9 cellular contexts compared by ENCODE assay signal in the genomic region with DNA sequence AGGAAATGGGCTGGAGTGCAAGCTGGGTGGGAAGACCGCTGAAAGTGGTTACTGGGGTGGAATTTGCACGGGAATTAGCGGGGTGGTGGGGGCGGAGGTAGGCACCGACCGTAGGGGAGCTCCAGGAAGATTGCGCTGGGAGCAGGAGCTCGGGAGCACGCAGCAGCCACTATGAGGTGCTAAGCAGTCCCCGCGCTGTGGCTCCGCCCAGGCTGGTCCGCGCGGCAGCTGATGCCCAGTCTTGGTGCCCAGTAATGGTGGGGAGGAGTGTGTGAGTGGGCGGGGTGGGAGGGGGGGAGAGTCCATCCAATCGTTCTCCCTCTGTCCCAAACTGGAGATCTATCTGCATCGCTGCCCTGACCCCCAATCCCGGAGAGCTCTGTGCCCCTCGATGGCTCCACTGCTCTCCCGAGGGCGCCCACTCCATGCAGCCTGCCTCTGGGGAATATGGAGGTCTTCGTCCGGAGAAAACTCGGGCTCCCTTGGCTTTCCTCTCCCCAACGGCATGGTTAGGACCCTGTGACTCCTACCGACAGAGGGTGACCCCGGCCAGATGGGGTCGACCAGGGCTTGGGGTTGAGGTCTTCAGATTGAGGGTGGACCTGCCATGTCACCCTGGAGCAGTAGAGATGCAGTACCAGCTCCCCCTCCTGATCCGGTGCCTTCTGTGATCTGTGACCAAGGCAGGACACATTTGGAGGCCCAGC. TPM values are rescaled to one million over a fixed set of nuclear protein-coding genes. Genes with fewer than 3 reads are reported as not detected.
DNase-seq lines count a peak whose midpoint lies in the region; ATAC-seq and TF ChIP-seq lines count a peak whose summit lies in the region.
"Had no signal": no experiment of that assay in that cellular context is flagged by ENCODE, and none has a peak within 500 bp of the region (broad histone marks: within the 10 kb centered on the region; RNA-seq: fewer than 3 reads in every experiment).

No MANE protein-coding gene starts in this region.

- H3K9me3 ChIP-seq in tibial nerve = no peaks in the 10 kb centered on the region

- no peaks in the 10 kb centered on the region for H3K9me3 Mint-ChIP-seq in activated CD8-positive, alpha-beta memory T cell treated with anti-CD3 and anti-CD28 coated beads, Interleukin-2, amount 10 ng/mL, durations not matched to agents 7 days and 5 days (ENCODE audit: low read depth)
- H3K9me3 Mint-ChIP-seq in mesothelial cell of epicardium = no peaks in the 10 kb centered on the region

- peaks cover 0 to 32% (median 0%) of the 10 kb centered on the region in 3 donors for H3K36me3 ChIP-seq in tibial nerve

- H3K4me3 Mint-ChIP-seq in activated CD8-positive, alpha-beta memory T cell treated with anti-CD3 and anti-CD28 coated beads, Interleukin-2, amount 10 ng/mL, durations not matched to agents 7 days and 5 days = peak overlapping the region; percentile 78
- peak overlapping the region; percentile 83 for H3K4me3 Mint-ChIP-seq in mesothelial cell of epicardium

- no peaks in the 10 kb centered on the region for H3K27me3 ChIP-seq in tibial nerve

- CTCF ChIA-PET in activated CD8-positive, alpha-beta memory T cell treated with anti-CD3 and anti-CD28 coated beads, Interleukin-2, amount 10 ng/mL, durations not matched to agents 7 days and 5 days (lab: Charles Lee) = interaction anchor here (0.6 to 19.3 kb wide), 30 partner anchors 11 to 586 kb away, joined by 3 to 478 read pairs (median 9); partner anchors contain the start of genes DBNDD2, PIGT and SYS1
- CTCF ChIA-PET in HEK293T (lab: Yijun Ruan, JAX) = interaction anchor here (0.6 to 3.1 kb wide), 9 partner anchors 10 to 321 kb away, joined by 3 to 56 read pairs (median 4); partner anchors contain the start of gene SYS1

- no peak for ATAC-seq in activated CD8-positive, alpha-beta memory T cell treated with anti-CD3 and anti-CD28 coated beads, Interleukin-2, amount 10 ng/mL, durations not matched to agents 7 days and 5 days

- no peak for TF ChIP-seq POLR2A in tibial nerve (IDR thresholded peaks at IDR 0.05)

- no peaks in the 10 kb centered on the region for H3K27me3 Mint-ChIP-seq in activated CD8-positive, alpha-beta memory T cell treated with anti-CD3 and anti-CD28 coated beads, Interleukin-2, amount 10 ng/mL, durations not matched to agents 7 days and 5 days
- no peaks in the 10 kb centered on the region for H3K27me3 Mint-ChIP-seq in mesothelial cell of epicardium (ENCODE audit: low read depth)

- peak overlapping the region; percentile 37 to 87 (median 78) for H3K27ac ChIP-seq in tibial nerve

- H3K4me1 ChIP-seq in tibial nerve = peaks cover 0 to 22% (median 15%) of the 10 kb centered on the region in 4 donors

- WGBS in tibial nerve, 2 donors = 28 to 36% methylated on average over 16 of the region's 30 CpGs

- no peak for TF ChIP-seq EP300 in tibial nerve (IDR thresholded peaks at IDR 0.05)

- peaks cover 7% of the 10 kb centered on the region for H3K36me3 Mint-ChIP-seq in activated CD8-positive, alpha-beta memory T cell treated with anti-CD3 and anti-CD28 coated beads, Interleukin-2, amount 10 ng/mL, durations not matched to agents 7 days and 5 days
- H3K36me3 Mint-ChIP-seq in mesothelial cell of epicardium = peaks cover 5% of the 10 kb centered on the region

- peak overlapping the region; percentile 90 for H3K27ac Mint-ChIP-seq in activated CD8-positive, alpha-beta memory T cell treated with anti-CD3 and anti-CD28 coated beads, Interleukin-2, amount 10 ng/mL, durations not matched to agents 7 days and 5 days
- H3K27ac Mint-ChIP-seq in mesothelial cell of epicardium = no peak overlapping the region

- H3K4me1 Mint-ChIP-seq in activated CD8-positive, alpha-beta memory T cell treated with anti-CD3 and anti-CD28 coated beads, Interleukin-2, amount 10 ng/mL, durations not matched to agents 7 days and 5 days = peaks cover 34% of the 10 kb centered on the region
- H3K4me1 Mint-ChIP-seq in mesothelial cell of epicardium = peaks cover 2% of the 10 kb centered on the region

- peak overlapping the region; percentile 29 to 58 (median 55) for H3K4me3 ChIP-seq in tibial nerve

- TF ChIP-seq CTCF in mesothelial cell of epicardium (IDR thresholded peaks at IDR 0.05; ENCODE audit: unreplicated experiment) (no peak), tibial nerve (IDR thresholded peaks at IDR 0.05) (no peak)

- peak; percentile 38 for DNase-seq in activated CD8-positive, alpha-beta memory T cell treated with anti-CD3 and anti-CD28 coated beads, Interleukin-2, amount 10 ng/mL, durations not matched to agents 7 days and 5 days
- DNase-seq in activated CD8-positive, alpha-beta memory T cell treated with anti-CD3 and anti-CD28 coated beads for 24 hours = no peak
- DNase-seq in dermis blood vessel endothelial cell (peak; percentile 42), mesothelial cell of epicardium (ENCODE audit: low spot score in 2 of 2, unreplicated experiment in 2 of 2) (no peak), tibial nerve (ENCODE audit: low spot score in 2 of 2) (no peak), T-helper 9 cell (no peak), NCI-H1694 (lab: John Stamatoyannopoulos, UW) (no peak), HEK293T (ENCODE audit: extremely low spot score) (no peak)

- POLR2A ChIA-PET in HEK293T (lab: Yijun Ruan, JAX) = interaction anchor here (2.1 kb wide), 2 partner anchors 10 to 64 kb away, joined by 9 to 16 read pairs; partner anchors contain the start of gene SYS1

TF ChIP-seq in HEK293T, 16 proteins besides CTCF, POLR2A, EP300 and RAD21:
- TF ChIP-seq BHLHE40 (IDR thresholded peaks at IDR 0.05; ENCODE audit: borderline replicate concordance) = no peak
- no peak for TF ChIP-seq PKNOX1 (IDR thresholded peaks at IDR 0.05)
- no peak for TF ChIP-seq ELF4 (IDR thresholded peaks at IDR 0.05)
- no peak for TF ChIP-seq ZNF384 (IDR thresholded peaks at IDR 0.05)
- TF ChIP-seq NFRKB (IDR thresholded peaks at IDR 0.05) = no peak
- no peak for TF ChIP-seq TARDBP (IDR thresholded peaks at IDR 0.05)
- TF ChIP-seq CTBP1 (IDR thresholded peaks at IDR 0.05; ENCODE audit: borderline replicate concordance) = no peak
- no peak for TF ChIP-seq SP1 (IDR thresholded peaks at IDR 0.05)
- TF ChIP-seq LEF1 (IDR thresholded peaks at IDR 0.05; ENCODE audit: borderline replicate concordance) = no peak
- TF ChIP-seq L3MBTL2 (conservative IDR thresholded peaks at IDR 0.05) = no peak
- TF ChIP-seq HDGF (IDR thresholded peaks at IDR 0.05; ENCODE audit: borderline replicate concordance) = no peak

RNA-seq across cellular contexts. Expression of gene TP53TG5, which starts 5.3 kb away (rescaled TPM):
- under 1 TPM in 1 of 2 experiments, not detected in 1; 0.15 TPM for total RNA-seq in activated CD8-positive, alpha-beta memory T cell treated with anti-CD3 and anti-CD28 coated beads, Interleukin-2, amount 10 ng/mL, durations not matched to agents 7 days and 5 days
- total RNA-seq in dermis blood vessel endothelial cell (not detected in 2 replicates), mesothelial cell of epicardium (0.47 to 0.69 TPM in 2 of 3 replicates, not detected in the other), tibial nerve (not detected)
- total RNA-seq: pulmonary artery endothelial cell had no signal

RNA-seq across cellular contexts. Expression of gene SYS1, which starts 9.8 kb away (rescaled TPM):
- total RNA-seq in activated CD8-positive, alpha-beta memory T cell treated with anti-CD3 and anti-CD28 coated beads, Interleukin-2, amount 10 ng/mL, durations not matched to agents 7 days and 5 days = 10 to 100 TPM; 19.6 to 24.9 TPM
- total RNA-seq in dermis blood vessel endothelial cell (23.3 and 26.2 TPM in 2 replicates), mesothelial cell of epicardium (25.6 to 27.2 TPM (median 26.7 TPM) in 3 replicates), tibial nerve (10 to 100 TPM; 19.2 to 35.6 (median 25.2) TPM)

RNA-seq across cellular contexts. Expression of gene SDC4, which starts 24.6 kb away (rescaled TPM):
- total RNA-seq in activated CD8-positive, alpha-beta memory T cell treated with anti-CD3 and anti-CD28 coated beads, Interleukin-2, amount 10 ng/mL, durations not matched to agents 7 days and 5 days = 10 to 100 TPM; 15.0 to 50.7 TPM
- 41.5 and 79.3 TPM in 2 replicates for total RNA-seq in dermis blood vessel endothelial cell
- 44.3 to 46.7 TPM (median 46.7 TPM) in 3 replicates for total RNA-seq in mesothelial cell of epicardium
- 10 to 100 TPM; 41.2 to 72.5 (median 63.4) TPM for total RNA-seq in tibial nerve

RNA-seq across cellular contexts. Expression of gene DBNDD2, which starts 35.3 kb away (rescaled TPM):
- total RNA-seq in activated CD8-positive, alpha-beta memory T cell treated with anti-CD3 and anti-CD28 coated beads, Interleukin-2, amount 10 ng/mL, durations not matched to agents 7 days and 5 days = 1 to 10 TPM; 6.6 to 9.7 TPM
- 3.4 and 8.9 TPM in 2 replicates for total RNA-seq in dermis blood vessel endothelial cell
- 10.5 to 11.4 TPM (median 11.0 TPM) in 3 replicates for total RNA-seq in mesothelial cell of epicardium
- total RNA-seq in tibial nerve = 10 to 100 TPM; 36.3 to 63.3 (median 51.1) TPM

RNA-seq across cellular contexts. Expression of gene PIGT, which starts 43.1 kb away (rescaled TPM):
- 10 to 100 TPM; 68.0 to 79.2 TPM for total RNA-seq in activated CD8-positive, alpha-beta memory T cell treated with anti-CD3 and anti-CD28 coated beads, Interleukin-2, amount 10 ng/mL, durations not matched to agents 7 days and 5 days
- total RNA-seq in dermis blood vessel endothelial cell (23.8 and 32.4 TPM in 2 replicates), mesothelial cell of epicardium (63.0 to 71.5 TPM (median 70.8 TPM) in 3 replicates), tibial nerve (10 to 100 TPM; 54.6 to 82.8 (median 69.7) TPM)

Comparison
In these comparisons a context has a peak if more than half of its experiments do, and no peak if none do; other contexts are left out.
1. DNase-seq: peak in activated CD8-positive, alpha-beta memory T cell treated with anti-CD3 and anti-CD28 coated beads, Interleukin-2, amount 10 ng/mL, durations not matched to agents 7 days and 5 days (single experiment) and dermis blood vessel endothelial cell (single experiment); none in activated CD8-positive, alpha-beta memory T cell treated with anti-CD3 and anti-CD28 coated beads for 24 hours (single experiment), mesothelial cell of epicardium (0 of 2), tibial nerve (0 of 2), T-helper 9 cell (single experiment), NCI-H1694 (single experiment) and HEK293T (single experiment).